26 cellular contexts compared by ENCODE assay signal in the genomic region with DNA sequence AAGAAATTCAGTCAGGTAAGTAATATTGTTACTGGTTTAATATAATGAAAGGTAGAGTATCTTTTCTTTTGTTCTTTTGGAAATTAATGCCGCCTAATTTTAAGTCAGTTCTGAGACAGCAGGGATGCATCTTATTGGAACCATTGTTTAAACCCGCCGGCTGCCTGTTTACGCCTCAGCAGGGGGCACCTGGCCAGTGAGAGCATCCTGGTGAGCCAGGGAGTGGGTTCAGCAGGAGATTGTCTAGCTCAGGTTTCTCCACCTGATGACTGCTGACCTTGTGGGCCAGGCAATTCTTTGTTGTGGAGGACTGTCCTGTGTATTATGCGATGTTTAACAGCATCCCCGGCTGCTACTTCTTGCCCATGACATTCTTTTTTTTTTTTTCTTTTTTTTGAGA.
"Had no signal": no experiment of that assay in that cellular context is flagged by ENCODE, and none has a peak within 500 bp of the region (broad histone marks: within the 10 kb centered on the region; RNA-seq: fewer than 3 reads in every experiment).

No MANE protein-coding gene starts in this region.

- DNase-seq: activated B cell treated with CpG ODN at 0.5 μM for 24 hours; activated CD4-positive, alpha-beta T cell treated with anti-CD3 and anti-CD28 coated beads for 36 hours; activated CD4-positive, alpha-beta T cell treated with anti-CD3 and anti-CD28 coated beads, Interleukin-2, amount 50 U/mL, for 4 hours; activated CD8-positive, alpha-beta memory T cell treated with anti-CD3 and anti-CD28 coated beads for 24 hours; activated CD8-positive, alpha-beta memory T cell treated with anti-CD3 and anti-CD28 coated beads, Interleukin-2, amount 50 U/mL, for 4 hours; activated T-cell treated with anti-CD3 and anti-CD28 coated beads, Interleukin-2, amount 50 U/mL, for 24 hours; adrenal gland; central memory CD4-positive, alpha-beta T cell; dermis blood vessel endothelial cell; effector CD8-positive, alpha-beta T cell; foreskin keratinocyte; kidney; lower lobe of right lung; naive B cell; nucleus accumbens; sigmoid colon; stimulated activated CD4-positive, alpha-beta T cell treated with anti-CD3 and anti-CD28 coated beads, Interleukin-15, amount 100 ng/mL, for 24 hours; stimulated activated CD4-positive, alpha-beta T cell treated with anti-CD3 and anti-CD28 coated beads, Interleukin-2, amount 100 ng/mL, for 48 hours; stimulated activated CD8-positive, alpha-beta memory T cell treated with anti-CD3 and anti-CD28 coated beads, Interleukin-4, amount 100 ng/mL, for 48 hours; stimulated activated naive CD4-positive, alpha-beta T cell; testis; trophoblast cell; uterus had no signal

- ATAC-seq: activated CD4-positive, alpha-beta T cell treated with anti-CD3 and anti-CD28 coated beads for 36 hours; activated naive CD4-positive, alpha-beta T cell treated with anti-CD3 and anti-CD28 coated beads, Interleukin-2, amount 50 U/mL, for 72 hours; activated T-helper 17 cell treated with anti-CD3 and anti-CD28 coated beads, Interleukin-2, amount 50 U/mL, for 72 hours; foreskin keratinocyte; left lobe of liver; lower lobe of right lung had no signal
